ENCODE assay signal across 24 cellular contexts in genomic region chr2:115105966-115106365, GRCh38.
"Had no signal": no experiment of that assay in that cellular context is flagged by ENCODE, and none has a peak within 500 bp of the region (broad histone marks: within the 10 kb centered on the region; RNA-seq: fewer than 3 reads in every experiment).

No MANE protein-coding gene starts in this region.

- H3K36me3 ChIP-seq: stomach, suprapubic skin, thoracic aorta, thyroid gland, tibial artery, tibial nerve, transverse colon, upper lobe of left lung, upper lobe of right lung, uterus, vagina had no signal

- H3K27ac ChIP-seq: stomach, suprapubic skin, testis, thoracic aorta, thyroid gland, tibial artery, tibial nerve, transverse colon, upper lobe of left lung, upper lobe of right lung, uterus, vagina had no signal

- H3K27me3 ChIP-seq: stomach, suprapubic skin, testis, thyroid gland, tibial artery, tibial nerve, transverse colon, upper lobe of left lung, upper lobe of right lung, uterus, vagina had no signal

- H3K9me3 ChIP-seq: suprapubic skin, testis, thoracic aorta, thyroid gland, tibial artery, transverse colon, upper lobe of left lung, upper lobe of right lung, uterus, vagina had no signal

- H3K4me3 ChIP-seq: stomach, suprapubic skin, testis, thoracic aorta, thyroid gland, tibial artery, tibial nerve, transverse colon, upper lobe of left lung, upper lobe of right lung, uterus, vagina had no signal

- DNase-seq: stimulated activated CD4-positive, alpha-beta T cell treated with anti-CD3 and anti-CD28 coated beads, Interleukin-2, amount 100 ng/mL, for 48 hours; stimulated activated CD4-positive, alpha-beta T cell treated with anti-CD3 and anti-CD28 coated beads, Interleukin-4, amount 100 ng/mL, for 1 hour; stimulated activated CD4-positive, alpha-beta T cell treated with anti-CD3 and anti-CD28 coated beads, Interleukin-4, amount 100 ng/mL, for 24 hours; stimulated activated CD4-positive, alpha-beta T cell treated with anti-CD3 and anti-CD28 coated beads, Interleukin-4, amount 100 ng/mL, for 4 hours; stimulated activated CD8-positive, alpha-beta memory T cell treated with anti-CD3 and anti-CD28 coated beads, Interleukin-4, amount 100 ng/mL, for 48 hours; stimulated activated naive B cell treated with anti-CD40 and anti-IgM and Interleukin-4, amounts not matched to agents 10 μg/mL and 1 μg/mL and 100 μg/mL, for 72 hours; stimulated activated naive CD4-positive, alpha-beta T cell; stimulated activated naive CD4-positive, alpha-beta T cell treated with Interleukin-2 at 50 U/mL for 16 hours; stimulated activated naive CD8-positive, alpha-beta T cell treated with anti-CD3 and anti-CD28 coated beads, Interleukin-15, amount 100 ng/mL, for 72 hours; stimulated activated naive CD8-positive, alpha-beta T cell treated with anti-CD3 and anti-CD28 coated beads, Interleukin-15, Interleukin-2, amounts not matched to agents 100 U/mL and 50 U/mL, for 24 hours; stomach; substantia nigra; testis; thyroid gland; tibial artery; transverse colon; trophoblast cell; upper lobe of right lung; uterus had no signal
